ENCODE assay signal across 12 cellular contexts in genomic region chr14:104096751-104097700, GRCh38. TPM values are rescaled to one million over a fixed set of nuclear protein-coding genes. Genes with fewer than 3 reads are reported as not detected.
DNase-seq lines count a peak whose midpoint lies in the region; ATAC-seq and TF ChIP-seq lines count a peak whose summit lies in the region.
"Had no signal": no experiment of that assay in that cellular context is flagged by ENCODE, and none has a peak within 500 bp of the region (broad histone marks: within the 10 kb centered on the region; RNA-seq: fewer than 3 reads in every experiment).

No MANE protein-coding gene starts in this region.

- ATAC-seq in left cardiac atrium: no peak
- ATAC-seq: naive thymus-derived CD8-positive, alpha-beta T cell had no signal

- TF ChIP-seq EP300 in transverse colon (IDR thresholded peaks at IDR 0.05; ENCODE audit: low read depth): no peak

- TF ChIP-seq POLR2A in transverse colon (IDR thresholded peaks at IDR 0.05): no peak

- peaks cover 6% of the 10 kb centered on the region for H3K27me3 ChIP-seq in transverse colon

- DNase-seq in NCI-H82 (lab: John Stamatoyannopoulos, UW) (peak; percentile 35), NCI-H82 treated with DMSO at 0.1 percent for 48 hours (lab: John Stamatoyannopoulos, UW; ENCODE audit: unreplicated experiment) (no peak), NCI-H524 treated with DMSO at 0.1 percent for 48 hours (lab: John Stamatoyannopoulos, UW) (peak; percentile 49), left cardiac atrium (peak; percentile 15), transverse colon (peak; percentile 12), DMS53 treated with DMSO at 0.1 percent for 48 hours (lab: John Stamatoyannopoulos, UW; ENCODE audit: unreplicated experiment) (no peak), C1 segment of cervical spinal cord (lab: John Stamatoyannopoulos, UW) (no peak), H4 (ENCODE audit: low spot score) (no peak)
- DNase-seq: activated B cell treated with CpG ODN at 0.5 μM for 24 hours, SIG-M5 had no signal

- no peak overlapping the region for H3K27ac ChIP-seq in transverse colon

- peaks cover 15 to 34% (median 27%) of the 10 kb centered on the region in 4 donors for H3K4me1 ChIP-seq in transverse colon

- 72 to 100% methylated on average over 1 to 25 of the region's 25 CpGs for WGBS in transverse colon (ENCODE audit: low coverage in 1 of 2), 2 donors

- in situ Hi-C loops in transverse colon (cut with MboI; ENCODE audit: low pct_ligation_motif_present in 1 of 4, low pct_unique_long_range_greater_than_20kb in 1 of 4, low sequenced_read_pairs in 3 of 4): no loop called here

- TF ChIP-seq CTCF in transverse colon (IDR thresholded peaks at IDR 0.05): peak in 1 of 5 experiments; percentile 7

- intact Hi-C loops in left cardiac atrium (cut with DNase I) (no loop called here), transverse colon (cut with DNase I; ENCODE audit: low total_unique reads) (no loop called here)

- no peaks in the 10 kb centered on the region for H3K9me3 ChIP-seq in transverse colon

- H3K4me3 ChIP-seq in transverse colon: no peak overlapping the region
- H3K4me3 ChIP-seq: dorsolateral prefrontal cortex had no signal

- H3K36me3 ChIP-seq in transverse colon: no peaks in the 10 kb centered on the region

RNA-seq across cellular contexts. Expression of gene ASPG, which starts 11.5 kb away (rescaled TPM):
- total RNA-seq in left cardiac atrium (100 to 1,000 TPM in 1 of 2 donors, 10 to 100 TPM in 1; 92.0 to 168 TPM), transverse colon (10 to 100 TPM in 2 of 4 donors, 1 to 10 TPM in 2; 4.4 to 20.3 (median 8.7) TPM)
- not detected in 2 replicates for total RNA-seq in H4 (2014; rRNA removed; shearing (Covaris generic))
- total RNA-seq: activated B cell treated with CpG ODN at 0.5 μM for 24 hours; naive thymus-derived CD8-positive, alpha-beta T cell had no signal

RNA-seq across cellular contexts. Expression of gene KIF26A, which starts 41.4 kb away (rescaled TPM):
- total RNA-seq in left cardiac atrium: 1 to 10 TPM; 7.6 to 8.1 TPM
- 1 to 10 TPM; 2.2 to 7.8 (median 4.4) TPM for total RNA-seq in transverse colon
- total RNA-seq in H4 (2014; rRNA removed; shearing (Covaris generic)): 0.77 and 1.6 TPM in 2 replicates
- total RNA-seq: activated B cell treated with CpG ODN at 0.5 μM for 24 hours had no signal

Comparison
In these comparisons a context has a peak if more than half of its experiments do, and no peak if none do; other contexts are left out.
1. DNase-seq: peak in NCI-H82 (single experiment), NCI-H524 treated with DMSO at 0.1 percent for 48 hours (single experiment), left cardiac atrium (single experiment) and transverse colon (single experiment); none in NCI-H82 treated with DMSO at 0.1 percent for 48 hours (single experiment), DMS53 treated with DMSO at 0.1 percent for 48 hours (single experiment), C1 segment of cervical spinal cord (0 of 14) and H4 (single experiment).
2. RNA of gene ASPG, which starts 11.5 kb away (total RNA-seq): 92.0 to 168 TPM in left cardiac atrium; 4.4 to 20.3 TPM in transverse colon and not detected in H4; every median in the first group is over 4 times any median in the second.